16 cellular contexts compared by ENCODE assay signal in the genomic region with DNA sequence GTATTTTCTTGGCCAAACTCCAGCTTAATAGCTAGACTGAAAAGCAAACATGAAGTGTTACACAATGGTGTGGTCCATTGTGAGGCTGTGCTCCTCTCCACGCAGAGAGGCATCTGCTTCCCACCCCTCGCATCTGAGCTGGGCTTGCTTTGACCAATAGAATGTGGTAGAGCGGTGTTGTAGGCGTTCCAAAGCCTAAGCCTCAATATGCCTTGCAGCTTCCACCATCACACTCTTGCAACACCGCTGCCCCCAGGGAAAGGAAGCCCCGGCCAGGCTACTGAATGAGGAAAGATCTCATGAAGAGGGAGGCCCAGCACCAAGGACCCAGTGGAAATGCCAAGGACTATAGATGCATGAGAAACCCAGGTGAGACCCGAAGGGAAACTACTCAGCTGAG. TPM values are rescaled to one million over a fixed set of nuclear protein-coding genes. Genes with fewer than 3 reads are reported as not detected.
"Had no signal": no experiment of that assay in that cellular context is flagged by ENCODE, and none has a peak within 500 bp of the region (broad histone marks: within the 10 kb centered on the region; RNA-seq: fewer than 3 reads in every experiment).

No MANE protein-coding gene starts in this region.

- H3K4me1 ChIP-seq: colonic mucosa, gastroesophageal sphincter, transverse colon, vagina had no signal

- DNase-seq: activated CD4-positive, alpha-beta memory T cell treated with anti-CD3 and anti-CD28 coated beads, Interleukin-2, amount 10 ng/mL, durations not matched to agents 7 days and 5 days; activated CD4-positive, alpha-beta T cell treated with anti-CD3 and anti-CD28 coated beads for 48 hours; activated CD4-positive, CD25-positive, alpha-beta regulatory T cell; activated CD8-positive, alpha-beta memory T cell treated with anti-CD3 and anti-CD28 coated beads, Interleukin-2, amount 10 ng/mL, durations not matched to agents 7 days and 5 days; activated naive CD4-positive, alpha-beta T cell treated with anti-CD3 and anti-CD28 coated beads for 36 hours; central memory CD4-positive, alpha-beta T cell; colonic mucosa; heart left ventricle; kidney glomerular epithelial cell; left ventricle myocardium superior; stimulated activated CD4-positive, alpha-beta T cell treated with anti-CD3 and anti-CD28 coated beads, Interleukin-12 subunit alpha, Interleukin-12 subunit beta, amount 100 ng/mL, for 4 hours; stimulated activated CD4-positive, alpha-beta T cell treated with anti-CD3 and anti-CD28 coated beads, Interleukin-1b, Interleukin-23, amount 100 ng/mL, for 48 hours; transverse colon had no signal

- H3K4me3 ChIP-seq: colonic mucosa, gastroesophageal sphincter, heart left ventricle, transverse colon, vagina had no signal

- ATAC-seq: activated CD8-positive, alpha-beta memory T cell treated with anti-CD3 and anti-CD28 coated beads, Interleukin-2, amount 10 ng/mL, durations not matched to agents 7 days and 5 days; gastroesophageal sphincter; left ventricle myocardium superior had no signal

- H3K27me3 ChIP-seq: colonic mucosa, vagina had no signal

- H3K36me3 ChIP-seq: colonic mucosa, gastroesophageal sphincter, transverse colon, vagina had no signal

- H3K9me3 ChIP-seq: colonic mucosa, gastroesophageal sphincter, heart left ventricle, transverse colon, vagina had no signal

- H3K27ac ChIP-seq: colonic mucosa, gastroesophageal sphincter, heart left ventricle, transverse colon, vagina had no signal

RNA-seq across cellular contexts. Expression of a gene that starts 9.4 kb away (rescaled TPM):
- total RNA-seq: osteoblast had no signal
